In the genomic region with DNA sequence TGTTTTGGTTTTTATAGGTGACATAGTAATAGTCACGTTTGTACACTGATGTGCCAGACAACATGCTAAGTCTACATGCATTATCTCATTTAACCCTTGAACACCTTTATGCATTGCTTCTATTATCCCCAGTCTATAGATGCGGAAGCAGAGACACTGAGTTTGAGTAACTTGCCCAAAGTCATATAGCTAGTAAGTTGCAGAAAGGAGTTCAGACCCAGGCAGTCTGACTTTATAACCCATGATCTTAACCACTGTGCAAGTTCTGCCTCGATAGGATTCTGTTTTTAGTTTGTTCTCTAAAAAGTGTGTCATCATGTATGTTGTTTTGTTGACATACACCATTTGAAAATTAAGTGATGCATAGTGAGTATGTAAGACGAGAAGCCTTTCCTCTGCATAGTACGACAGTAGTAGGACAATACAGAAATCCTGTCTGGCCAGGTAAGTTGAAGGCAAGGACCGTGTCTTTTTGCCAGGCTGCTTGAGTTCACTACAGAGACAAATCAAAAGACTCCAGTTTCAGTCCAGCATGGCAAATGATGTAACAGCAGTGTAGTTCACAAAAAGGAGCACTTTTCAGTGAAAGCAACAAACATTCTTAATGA, we compare ENCODE assay signal across 1 cellular context.
TF ChIP-seq lines count a peak whose summit lies in the region.

No MANE protein-coding gene starts in this region.

TF ChIP-seq in neural cell, 6 proteins besides CTCF, POLR2A, EP300 and RAD21 (continued from another document):
- TF ChIP-seq EZH2 (IDR thresholded peaks at IDR 0.05; ENCODE audit: borderline replicate concordance, insufficient read depth, low read length, poor library complexity, severe bottlenecking) (no peak), MXI1 (conservative IDR thresholded peaks at IDR 0.05; ENCODE audit: poor library complexity, severe bottlenecking) (no peak), SMC3 (conservative IDR thresholded peaks at IDR 0.05; ENCODE audit: poor library complexity) (no peak)
- TF ChIP-seq, protein P1, sequence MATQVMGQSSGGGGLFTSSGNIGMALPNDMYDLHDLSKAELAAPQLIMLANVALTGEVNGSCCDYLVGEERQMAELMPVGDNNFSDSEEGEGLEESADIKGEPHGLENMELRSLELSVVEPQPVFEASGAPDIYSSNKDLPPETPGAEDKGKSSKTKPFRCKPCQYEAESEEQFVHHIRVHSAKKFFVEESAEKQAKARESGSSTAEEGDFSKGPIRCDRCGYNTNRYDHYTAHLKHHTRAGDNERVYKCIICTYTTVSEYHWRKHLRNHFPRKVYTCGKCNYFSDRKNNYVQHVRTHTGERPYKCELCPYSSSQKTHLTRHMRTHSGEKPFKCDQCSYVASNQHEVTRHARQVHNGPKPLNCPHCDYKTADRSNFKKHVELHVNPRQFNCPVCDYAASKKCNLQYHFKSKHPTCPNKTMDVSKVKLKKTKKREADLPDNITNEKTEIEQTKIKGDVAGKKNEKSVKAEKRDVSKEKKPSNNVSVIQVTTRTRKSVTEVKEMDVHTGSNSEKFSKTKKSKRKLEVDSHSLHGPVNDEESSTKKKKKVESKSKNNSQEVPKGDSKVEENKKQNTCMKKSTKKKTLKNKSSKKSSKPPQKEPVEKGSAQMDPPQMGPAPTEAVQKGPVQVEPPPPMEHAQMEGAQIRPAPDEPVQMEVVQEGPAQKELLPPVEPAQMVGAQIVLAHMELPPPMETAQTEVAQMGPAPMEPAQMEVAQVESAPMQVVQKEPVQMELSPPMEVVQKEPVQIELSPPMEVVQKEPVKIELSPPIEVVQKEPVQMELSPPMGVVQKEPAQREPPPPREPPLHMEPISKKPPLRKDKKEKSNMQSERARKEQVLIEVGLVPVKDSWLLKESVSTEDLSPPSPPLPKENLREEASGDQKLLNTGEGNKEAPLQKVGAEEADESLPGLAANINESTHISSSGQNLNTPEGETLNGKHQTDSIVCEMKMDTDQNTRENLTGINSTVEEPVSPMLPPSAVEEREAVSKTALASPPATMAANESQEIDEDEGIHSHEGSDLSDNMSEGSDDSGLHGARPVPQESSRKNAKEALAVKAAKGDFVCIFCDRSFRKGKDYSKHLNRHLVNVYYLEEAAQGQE (IDR thresholded peaks at IDR 0.05; ENCODE audit: borderline replicate concordance): no peak
TF ChIP-seq in neural cell: peak in this region for 0.
